In genomic region chr10:68135362-68135761, GRCh38 we compare ENCODE assay signal across 13 cellular contexts. TPM values are rescaled to one million over a fixed set of nuclear protein-coding genes. Genes with fewer than 3 reads are reported as not detected.
DNase-seq lines count a peak whose midpoint lies in the region; ATAC-seq and TF ChIP-seq lines count a peak whose summit lies in the region.
"Had no signal": no experiment of that assay in that cellular context is flagged by ENCODE, and none has a peak within 500 bp of the region (broad histone marks: within the 10 kb centered on the region; RNA-seq: fewer than 3 reads in every experiment).

No MANE protein-coding gene starts in this region.

- H3K9ac ChIP-seq in duodenal mucosa (ENCODE audit: low read depth in 1 of 2, low read length in 2 of 2): no peak overlapping the region
- H3K9ac ChIP-seq: BLaER1 treated with 17β-estradiol and CSF1 and Interleukin-3, amounts not matched to agents 10 nM and 100 nM had no signal

- TF ChIP-seq CTCF in omental fat pad (IDR thresholded peaks at IDR 0.05): no peak

- H3K4me3 ChIP-seq in ACC112 (ENCODE audit: low read depth, low read length): peak overlapping the region; percentile 52
- no peak overlapping the region for H3K4me3 ChIP-seq in duodenal mucosa (ENCODE audit: low read depth in 1 of 2, low read length in 2 of 2)
- H3K4me3 ChIP-seq: BLaER1 treated with 17β-estradiol and CSF1 and Interleukin-3, amounts not matched to agents 10 nM and 100 nM had no signal

- no peak overlapping the region for H2AFZ ChIP-seq in ACC112 (ENCODE audit: low read length, unreplicated experiment)

- peak overlapping the region; percentile 99 for H3K27ac ChIP-seq in ACC112 (ENCODE audit: low read depth, low read length)
- peak overlapping the region; percentile 14 for H3K27ac ChIP-seq in duodenal mucosa (ENCODE audit: low read depth, low read length)
- H3K27ac ChIP-seq: BLaER1 treated with 17β-estradiol and CSF1 and Interleukin-3, amounts not matched to agents 10 nM and 100 nM had no signal

- DNase-seq in LHCN-M2 (ENCODE audit: low read depth) (peak; percentile 49), omental fat pad (ENCODE audit: low spot score) (no peak), NCI-H1105 treated with DMSO at 0.1 percent for 48 hours (lab: John Stamatoyannopoulos, UW) (no peak), Kasumi-1 (lab: John Stamatoyannopoulos, UW) (no peak)
- DNase-seq in activated effector memory CD4-positive, alpha-beta T cell treated with Interleukin-2 at 50 U/mL for 16 hours: no peak
- DNase-seq: activated T-cell treated with anti-CD3 and anti-CD28 coated beads, Interleukin-2, amount 50 U/mL, for 24 hours; NCI-H1417; NCI-H524 had no signal

- no peaks in the 10 kb centered on the region for H3K79me2 ChIP-seq in ACC112 (ENCODE audit: control insufficient read depth, insufficient read depth, low read length, unreplicated experiment)

- H3K4me1 ChIP-seq in ACC112 (ENCODE audit: control insufficient read depth, insufficient read depth, low read length, unreplicated experiment) (peaks cover 48% of the 10 kb centered on the region), duodenal mucosa (ENCODE audit: control insufficient read depth in 1 of 2, insufficient read depth in 2 of 2, low read length in 2 of 2) (peaks cover 8 to 14% of the 10 kb centered on the region in 2 donors)

- no peaks in the 10 kb centered on the region for H3K36me3 ChIP-seq in ACC112 (ENCODE audit: insufficient read depth, low read length)
- no peaks in the 10 kb centered on the region for H3K36me3 ChIP-seq in duodenal mucosa (ENCODE audit: control insufficient read depth in 1 of 2, insufficient read depth in 2 of 2, low read length in 2 of 2)
- H3K36me3 ChIP-seq: BLaER1 treated with 17β-estradiol and CSF1 and Interleukin-3, amounts not matched to agents 10 nM and 100 nM had no signal

- H3K27me3 ChIP-seq in ACC112 (ENCODE audit: insufficient read depth, low read length) (no peaks in the 10 kb centered on the region), duodenal mucosa (ENCODE audit: control insufficient read depth in 1 of 2, insufficient read depth in 2 of 2, low read length in 2 of 2) (no peaks in the 10 kb centered on the region)
- H3K27me3 ChIP-seq: BLaER1 treated with 17β-estradiol and CSF1 and Interleukin-3, amounts not matched to agents 10 nM and 100 nM had no signal

- H3K9me3 ChIP-seq in duodenal mucosa (ENCODE audit: control insufficient read depth in 1 of 2, low read length in 2 of 2): no peaks in the 10 kb centered on the region
- H3K9me3 ChIP-seq: BLaER1 treated with 17β-estradiol and CSF1 and Interleukin-3, amounts not matched to agents 10 nM and 100 nM had no signal

- peak; percentile 77 for ATAC-seq in omental fat pad (ENCODE audit: low FRiP score)
- no peak for ATAC-seq in HG03521 (IDR thresholded peaks at IDR 0.05; ENCODE audit: unreplicated experiment)

RNA-seq across cellular contexts. Expression of gene MYPN, which starts 26.1 kb away (rescaled TPM):
- 31.8 and 32.7 TPM in 2 replicates for total RNA-seq in LHCN-M2 (2014; rRNA removed)
- polyA plus RNA-seq in LHCN-M2 (2012): 19.2 TPM
- not detected for total RNA-seq in omental fat pad
- total RNA-seq: lung microvascular endothelial cell had no signal

Comparison
In these comparisons a context has a peak if more than half of its experiments do, and no peak if none do; other contexts are left out.
1. RNA of gene MYPN, which starts 26.1 kb away (total RNA-seq): 31.8 to 32.7 TPM in LHCN-M2; not detected in omental fat pad; every median in the first group is over 10 times any median in the second.